In the genomic region with DNA sequence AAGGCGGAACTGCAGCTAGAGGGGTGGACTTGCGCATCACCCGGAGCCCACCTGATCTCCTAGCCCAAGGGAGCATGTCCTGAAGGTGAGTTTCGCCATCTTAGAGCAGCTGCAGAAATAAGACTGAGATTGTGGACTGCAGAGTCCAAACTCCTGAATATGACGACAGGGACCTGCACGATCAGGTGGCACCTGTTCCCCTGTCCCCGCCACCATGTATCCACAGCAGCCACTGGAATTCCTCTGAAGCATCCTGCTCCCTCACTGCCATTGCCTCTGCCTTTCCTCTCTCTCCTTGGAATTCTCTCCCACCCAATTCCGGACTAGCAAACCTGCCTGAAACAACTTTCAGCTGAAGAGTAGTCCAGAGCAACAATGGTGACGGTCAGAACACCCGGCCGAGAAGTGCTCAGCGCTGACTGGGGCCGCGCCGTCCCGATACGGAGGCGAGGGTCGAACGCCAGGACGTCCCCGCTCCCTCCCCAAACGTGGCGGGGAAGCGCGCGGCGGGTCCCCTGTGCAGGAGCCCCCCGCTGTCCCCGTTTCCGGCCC, we compare ENCODE assay signal across 8 cellular contexts. TPM values are rescaled to one million over a fixed set of nuclear protein-coding genes. Genes with fewer than 3 reads are reported as not detected.
A peak's percentile ranks its signal among the peaks of the same experiment; 100 is the strongest.
DNase-seq lines count a peak whose midpoint lies in the region; ATAC-seq, FAIRE-seq and TF ChIP-seq lines count a peak whose summit lies in the region.

No MANE protein-coding gene starts in this region.

- CTCF ChIA-PET in HepG2 (lab: Yijun Ruan, JAX; ENCODE audit: low intra/inter-chr PET ratio, low total read pairs), result no interaction called here

- no TSS peak for BruUV-seq in HepG2 (replicated peaks; lab: Mats Ljungman, UMichigan)

- H3K4me1 ChIP-seq in BE2C (no peaks in the 10 kb centered on the region), HepG2 (ENCODE audit: insufficient read depth, low read length) (peaks cover 28% of the 10 kb centered on the region), upper lobe of right lung (peaks cover 26% of the 10 kb centered on the region)

- TF ChIP-seq RAD21 in HepG2 (CRISPR knock-in tag; IDR thresholded peaks at IDR 0.05), result peak; percentile 23; the same call in 1 of the 2 replicates

- H3K4me3 Mint-ChIP-seq in activated naive CD8-positive, alpha-beta T cell treated with anti-CD3 and anti-CD28 coated beads for 36 hours, result peak overlapping the region; percentile 93

- intact Hi-C loops in HepG2 (cut with micrococcal nuclease; ENCODE audit: unreplicated experiment), result loop anchor here (5.0 to 10.0 kb wide), 3 partner anchors 119 to 604 kb away; a partner anchor contains a TSS
- intact Hi-C loops in upper lobe of right lung (cut with DNase I), result no loop called here

- H3K4me2 ChIP-seq in HepG2 (ENCODE audit: low read depth, low read length), result peak overlapping the region; percentile 84

- FAIRE-seq in HepG2 (lab: Jason Lieb, UNC), result no peak

- POLR2A ChIA-PET in HepG2 (lab: Yijun Ruan, JAX), result interaction anchor here (0.9 to 1.6 kb wide), 4 partner anchors 10 to 516 kb away, joined by 3 to 4 read pairs (median 4); no protein-coding TSS in a partner anchor

- H4K20me1 ChIP-seq in HepG2 (ENCODE audit: insufficient read depth, low read length), result no peaks in the 10 kb centered on the region

- peaks cover 42% of the 10 kb centered on the region for H3K79me2 ChIP-seq in HepG2 (ENCODE audit: insufficient read depth, low read length)

- TF ChIP-seq POLR2A in HepG2 (IDR thresholded peaks at IDR 0.05; ENCODE audit: insufficient read depth in 1 of 2, low read depth in 2 of 2, low read length in 2 of 2), result no peak

- WGBS in HepG2 (ENCODE audit: low lambda C conversion rate), result 26% methylated on average over 13 of the region's 31 CpGs

- H3K9me3 ChIP-seq in BE2C (no peaks in the 10 kb centered on the region), HepG2 (ENCODE audit: low read length) (peaks cover 9% of the 10 kb centered on the region; the same call in 1 of the 2 replicates), upper lobe of right lung (no peaks in the 10 kb centered on the region)

- H3K27me3 ChIP-seq in BE2C, result no peaks in the 10 kb centered on the region
- H3K27me3 ChIP-seq in HepG2 (ENCODE audit: control insufficient read depth in 1 of 2, insufficient read depth in 2 of 2, low read length in 2 of 2), result no peaks in the 10 kb centered on the region; a peak in 1 of 5 replicates
- H3K27me3 ChIP-seq in upper lobe of right lung, result peaks cover under 1% of the 10 kb centered on the region

- in situ Hi-C loops in HepG2 (cut with HindIII; ENCODE audit: extremely low pct_ligation_motif_present, low pct_unique_long_range_greater_than_20kb), result no loop called here

- ATAC-seq in HG02938 (IDR thresholded peaks at IDR 0.05; ENCODE audit: unreplicated experiment), result peak; percentile 18
- peak; percentile 48 for ATAC-seq in HepG2
- no peak for ATAC-seq in upper lobe of right lung

- H3K4me3 ChIP-seq in BE2C (ENCODE audit: low read depth, low read length), result peak overlapping the region; percentile 85
- peak overlapping the region; percentile 78 to 98 (median 92) for H3K4me3 ChIP-seq in HepG2 (replicated peaks in 1 of 3; ENCODE audit: insufficient read depth in 1 of 3, low read depth in 2 of 3, low read length in 3 of 3)
- H3K4me3 ChIP-seq in upper lobe of right lung, result peak overlapping the region; percentile 93

- peak overlapping the region; percentile 95 for H3K9ac ChIP-seq in HepG2 (ENCODE audit: insufficient read depth, low read depth, low read length)

- no peaks in the 10 kb centered on the region for H3K27me3 Mint-ChIP-seq in activated naive CD8-positive, alpha-beta T cell treated with anti-CD3 and anti-CD28 coated beads for 36 hours

- H3K9me3 Mint-ChIP-seq in activated naive CD8-positive, alpha-beta T cell treated with anti-CD3 and anti-CD28 coated beads for 36 hours, result peaks cover 6% of the 10 kb centered on the region

- DNase-seq in BE2C, result no peak
- DNase-seq in activated naive CD8-positive, alpha-beta T cell treated with anti-CD3 and anti-CD28 coated beads for 36 hours, result no peak
- no peak for DNase-seq in HepG2 (ENCODE audit: low spot score)
- DNase-seq in upper lobe of right lung, result no peak
- no peak for DNase-seq in putamen (ENCODE audit: low spot score)
- no peak for DNase-seq in NCI-H2029 (lab: John Stamatoyannopoulos, UW)
- DNase-seq in NCI-H1105 (lab: John Stamatoyannopoulos, UW), result no peak

- peak overlapping the region; percentile 73 for H2AFZ ChIP-seq in HepG2 (ENCODE audit: low read length)

- TF ChIP-seq EP300 in HepG2 (IDR thresholded peaks at IDR 0.05; ENCODE audit: low read depth in 2 of 2, low read length in 2 of 2), result no peak
- no peak for TF ChIP-seq EP300 in HepG2 (CRISPR knock-in tag; IDR thresholded peaks at IDR 0.05; ENCODE audit: borderline replicate concordance)

- TF ChIP-seq CTCF in BE2C (IDR thresholded peaks at IDR 0.05; ENCODE audit: low read depth, low read length) (no peak), HepG2 (CRISPR knock-in tag; IDR thresholded peaks at IDR 0.05) (no peak), upper lobe of right lung (IDR thresholded peaks at IDR 0.05) (no peak)

- H3K36me3 ChIP-seq in BE2C (no peaks in the 10 kb centered on the region), HepG2 (replicated peaks in 1 of 2; ENCODE audit: control insufficient read depth in 1 of 2, insufficient read depth in 2 of 2, low read length in 2 of 2) (no peaks in the 10 kb centered on the region; a peak in 1 of 5 replicates), upper lobe of right lung (no peaks in the 10 kb centered on the region)

- H3K27ac ChIP-seq in HepG2 (ENCODE audit: extremely low read length, insufficient read depth, low read length), result peak overlapping the region; percentile 36
- H3K27ac ChIP-seq in upper lobe of right lung, result peak overlapping the region; percentile 96

- H3K27ac Mint-ChIP-seq in activated naive CD8-positive, alpha-beta T cell treated with anti-CD3 and anti-CD28 coated beads for 36 hours, result no peak overlapping the region

- H3K36me3 Mint-ChIP-seq in activated naive CD8-positive, alpha-beta T cell treated with anti-CD3 and anti-CD28 coated beads for 36 hours, result peaks cover 16% of the 10 kb centered on the region

- peaks cover 32% of the 10 kb centered on the region for H3K4me1 Mint-ChIP-seq in activated naive CD8-positive, alpha-beta T cell treated with anti-CD3 and anti-CD28 coated beads for 36 hours

TF ChIP-seq in HepG2, 621 proteins besides CTCF, POLR2A, EP300 and RAD21 (continues in another document):
- TF ChIP-seq TCF7 (IDR thresholded peaks at IDR 0.05; ENCODE audit: low read depth), result no peak

RNA-seq across cellular contexts. Expression of a gene that starts 0.7 kb away (rescaled TPM):
- polyA plus RNA-seq in BE2C (2012; ENCODE audit: insufficient read depth, insufficient read length, low read depth), result 32.9 TPM
- 10 to 100 TPM; 19.4 to 19.7 TPM for total RNA-seq in activated naive CD8-positive, alpha-beta T cell treated with anti-CD3 and anti-CD28 coated beads for 36 hours
- total RNA-seq in HepG2 (2016; rRNA removed; fragmentation: Illumina TruSeq; extraction: Trizol), result 10.7 and 18.3 TPM in 2 replicates
- 14.5 and 14.8 TPM in 2 replicates for total RNA-seq in HepG2 (2016; cell fraction: cytosol; rRNA removed; fragmentation: Illumina TruSeq; extraction: Trizol; ENCODE audit: low read depth)
- total RNA-seq in HepG2 (2016; cell fraction: insoluble cytoplasmic fraction; rRNA removed; fragmentation: Illumina TruSeq; extraction: Trizol), result 10.1 and 18.3 TPM in 2 replicates
- 18.9 and 22.2 TPM in 2 replicates for total RNA-seq in HepG2 (2016; cell fraction: membrane; rRNA removed; fragmentation: Illumina TruSeq; extraction: Trizol)
- total RNA-seq in HepG2 (2016; cell fraction: nucleus; rRNA removed; fragmentation: Illumina TruSeq; extraction: Trizol), result 16.8 and 19.1 TPM in 2 replicates
- 9.2 and 10.8 TPM in 2 replicates for polyA plus RNA-seq in HepG2 (2011; rRNA removed)
- polyA plus RNA-seq in HepG2 (2011; cell fraction: cytosol; rRNA removed), result 6.1 and 6.8 TPM in 2 replicates
- 11.2 and 14.9 TPM in 2 replicates for polyA plus RNA-seq in HepG2 (2011; cell fraction: nucleus; rRNA removed)
- polyA plus RNA-seq in HepG2 (2012), result 10.6 and 12.8 TPM in 2 replicates
- 1.4 and 1.6 TPM in 2 replicates for polyA plus RNA-seq in HepG2 (2016; cell fraction: cytosol; fragmentation: Illumina TruSeq; extraction: Trizol; ENCODE audit: low read depth)
- polyA plus RNA-seq in HepG2 (2016; cell fraction: insoluble cytoplasmic fraction; fragmentation: Illumina TruSeq; extraction: Trizol; ENCODE audit: low read depth), result 21.6 TPM in 2 replicates
- 2.6 and 3.5 TPM in 2 replicates for polyA plus RNA-seq in HepG2 (2016; cell fraction: membrane; fragmentation: Illumina TruSeq; extraction: Trizol; ENCODE audit: low read depth)
- 17.9 and 21.0 TPM in 2 replicates for polyA plus RNA-seq in HepG2 (2016; cell fraction: nucleus; fragmentation: Illumina TruSeq; extraction: Trizol; ENCODE audit: insufficient read depth, low read depth)
- 18.9 and 22.3 TPM in 2 replicates for polyA minus RNA-seq in HepG2 (2011; rRNA and poly(A)+ RNA removed; ENCODE audit: low replicate concordance)
- 8.3 and 10.0 TPM in 2 replicates for polyA minus RNA-seq in HepG2 (2011; cell fraction: cytosol; rRNA and poly(A)+ RNA removed)
- 39.7 and 55.7 TPM in 2 replicates for polyA minus RNA-seq in HepG2 (2011; cell fraction: nucleus; rRNA and poly(A)+ RNA removed)
- total RNA-seq in upper lobe of right lung, result 26.1 TPM

RNA-seq across cellular contexts. Expression of a gene that starts 15.0 kb away (rescaled TPM):
- polyA plus RNA-seq in BE2C (2012; ENCODE audit: insufficient read depth, insufficient read length, low read depth), result 0.37 TPM
- total RNA-seq in activated naive CD8-positive, alpha-beta T cell treated with anti-CD3 and anti-CD28 coated beads for 36 hours, result 1 to 10 TPM; 4.0 to 4.3 TPM
- total RNA-seq in HepG2 (2016; rRNA removed; fragmentation: Illumina TruSeq; extraction: Trizol) (not detected in 2 replicates), upper lobe of right lung (14.6 TPM)
- not detected in 2 replicates for total RNA-seq in HepG2 (2016; cell fraction: cytosol; rRNA removed; fragmentation: Illumina TruSeq; extraction: Trizol; ENCODE audit: low read depth)
- not detected in 2 replicates for total RNA-seq in HepG2 (2016; cell fraction: insoluble cytoplasmic fraction; rRNA removed; fragmentation: Illumina TruSeq; extraction: Trizol)
- not detected in 2 replicates for total RNA-seq in HepG2 (2016; cell fraction: membrane; rRNA removed; fragmentation: Illumina TruSeq; extraction: Trizol)
- total RNA-seq in HepG2 (2016; cell fraction: nucleus; rRNA removed; fragmentation: Illumina TruSeq; extraction: Trizol), result not detected in 2 replicates
- not detected in 2 replicates for polyA plus RNA-seq in HepG2 (2011; rRNA removed)
- polyA plus RNA-seq in HepG2 (2011; cell fraction: cytosol; rRNA removed), result not detected in 2 replicates
- 0.10 TPM in 2 replicates for polyA plus RNA-seq in HepG2 (2011; cell fraction: nucleus; rRNA removed)
- not detected in 2 replicates for polyA plus RNA-seq in HepG2 (2012)
- polyA plus RNA-seq in HepG2 (2016; cell fraction: cytosol; fragmentation: Illumina TruSeq; extraction: Trizol; ENCODE audit: low read depth), result not detected in 2 replicates
- polyA plus RNA-seq in HepG2 (2016; cell fraction: insoluble cytoplasmic fraction; fragmentation: Illumina TruSeq; extraction: Trizol; ENCODE audit: low read depth), result not detected in 2 replicates
- not detected in 2 replicates for polyA plus RNA-seq in HepG2 (2016; cell fraction: membrane; fragmentation: Illumina TruSeq; extraction: Trizol; ENCODE audit: low read depth)
- not detected in 2 replicates for polyA plus RNA-seq in HepG2 (2016; cell fraction: nucleus; fragmentation: Illumina TruSeq; extraction: Trizol; ENCODE audit: insufficient read depth, low read depth)
- not detected in 2 replicates for polyA minus RNA-seq in HepG2 (2011; rRNA and poly(A)+ RNA removed; ENCODE audit: low replicate concordance)
- polyA minus RNA-seq in HepG2 (2011; cell fraction: cytosol; rRNA and poly(A)+ RNA removed), result not detected in 2 replicates
- not detected in 2 replicates for polyA minus RNA-seq in HepG2 (2011; cell fraction: nucleus; rRNA and poly(A)+ RNA removed)
